In genomic region chr3:130801473-130801872, GRCh38 we compare ENCODE assay signal across 20 cellular contexts.
"Had no signal": no experiment of that assay in that cellular context is flagged by ENCODE, and none has a peak within 500 bp of the region (broad histone marks: within the 10 kb centered on the region; RNA-seq: fewer than 3 reads in every experiment).

No MANE protein-coding gene starts in this region.

- FAIRE-seq: HTR-8/SVneo, K562 had no signal

- DNase-seq: Kasumi-1, MM.1S, NCI-H1092 treated with DMSO at 0.1 percent for 48 hours, NCI-H1436, NCI-H187, NCI-H2029, NCI-H2081 treated with DMSO at 0.1 percent for 48 hours, NCI-H2171, NCI-H226, NCI-H446, NCI-H510A, NCI-H524 treated with DMSO at 0.1 percent for 48 hours, NCI-H69, NCI-H774, SHP77 had no signal

- H3K27ac ChIP-seq: HL-60, KMS-11, RWPE1 had no signal

- H3K9ac ChIP-seq: KMS-11 had no signal

- H3K4me2 ChIP-seq: KMS-11 had no signal

- ATAC-seq: K562 had no signal

- H3K4me3 ChIP-seq: K562 had no signal
